16 cellular contexts compared by ENCODE assay signal in the genomic region with DNA sequence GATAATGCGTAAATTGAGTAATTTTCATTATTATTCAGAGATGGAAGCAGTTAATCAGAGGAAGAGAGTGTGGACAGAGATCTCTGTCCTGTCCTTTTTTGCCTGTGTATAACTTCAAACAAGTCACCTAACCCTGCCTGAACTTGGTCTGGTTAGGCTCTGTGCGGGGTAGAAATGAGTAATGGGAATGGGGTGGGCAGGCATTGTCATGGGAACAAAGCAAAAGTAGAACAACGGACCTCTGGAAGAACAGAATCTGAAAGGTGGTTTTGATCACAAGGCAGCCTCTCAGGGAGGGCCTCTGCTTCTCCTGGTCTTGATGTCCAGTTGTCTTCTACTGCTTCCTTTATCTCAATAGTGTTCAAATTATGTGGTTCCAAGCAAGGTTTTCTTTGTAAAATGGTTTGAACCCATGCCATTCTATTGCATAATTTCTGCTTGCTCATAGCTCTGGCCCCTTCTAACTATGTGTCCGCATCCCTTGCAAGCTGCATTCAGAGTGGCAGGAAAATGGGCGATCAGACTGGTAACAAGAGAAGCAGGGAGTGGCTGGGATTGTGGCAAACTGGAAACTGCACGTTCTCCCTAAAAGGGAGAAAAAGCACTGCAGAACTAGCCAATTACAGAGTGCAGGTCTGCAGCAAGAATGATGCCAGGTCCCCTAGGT.
DNase-seq lines count a peak whose midpoint lies in the region; ATAC-seq and TF ChIP-seq lines count a peak whose summit lies in the region.
"Had no signal": no experiment of that assay in that cellular context is flagged by ENCODE, and none has a peak within 500 bp of the region (broad histone marks: within the 10 kb centered on the region; RNA-seq: fewer than 3 reads in every experiment).

No MANE protein-coding gene starts in this region.

- no peak for TF ChIP-seq POLR2A in gastroesophageal sphincter (IDR thresholded peaks at IDR 0.05)
- no peak for TF ChIP-seq POLR2A in adrenal gland (IDR thresholded peaks at IDR 0.05)

- H3K27ac ChIP-seq in ACC112 (ENCODE audit: low read depth, low read length), result peak overlapping the region; percentile 60
- H3K27ac ChIP-seq in VCaP, result peak overlapping the region; percentile 84
- no peak overlapping the region for H3K27ac ChIP-seq in gastroesophageal sphincter
- no peak overlapping the region for H3K27ac ChIP-seq in adrenal gland

- H3K27me3 Mint-ChIP-seq in HFFc6 (ENCODE audit: insufficient read depth), result no peaks in the 10 kb centered on the region; the same call in 1 of the 2 replicates

- WGBS in gastroesophageal sphincter (ENCODE audit: low coverage in 1 of 2), 2 donors, result 66 to 84% methylated on average over 6 of the region's 6 CpGs
- WGBS in adrenal gland, 4 donors, result 67 to 80% (median 78%) methylated on average over 6 of the region's 6 CpGs

- H3K36me3 ChIP-seq in ACC112 (ENCODE audit: insufficient read depth, low read length), result no peaks in the 10 kb centered on the region
- H3K36me3 ChIP-seq in gastroesophageal sphincter, result no peaks in the 10 kb centered on the region
- H3K36me3 ChIP-seq in adrenal gland (replicated peaks in 1 of 2), result no peaks in the 10 kb centered on the region
- H3K36me3 ChIP-seq: BE2C had no signal

- no peaks in the 10 kb centered on the region for H3K36me3 Mint-ChIP-seq in HFFc6 (ENCODE audit: low read depth)

- TF ChIP-seq EP300 in gastroesophageal sphincter (IDR thresholded peaks at IDR 0.05), result no peak

- DNase-seq in HFFc6 (peak; percentile 73), NCI-H1105 treated with DMSO at 0.1 percent for 48 hours (lab: John Stamatoyannopoulos, UW) (no peak), adrenal gland (no peak), NCI-H187 treated with DMSO at 0.1 percent for 48 hours (lab: John Stamatoyannopoulos, UW) (no peak)
- DNase-seq: activated CD8-positive, alpha-beta memory T cell treated with anti-CD3 and anti-CD28 coated beads, Interleukin-2, amount 50 U/mL, for 4 hours; activated naive CD8-positive, alpha-beta T cell treated with anti-CD3 and anti-CD28 coated beads, Interleukin-2, amount 50 U/mL, for 24 hours; BE2C; DMS79 treated with DMSO at 0.1 percent for 48 hours; effector CD8-positive, alpha-beta T cell; NCI-H446; posterior cingulate gyrus had no signal

- H3K4me1 ChIP-seq in ACC112 (ENCODE audit: control insufficient read depth, insufficient read depth, low read length, unreplicated experiment) (peaks cover 17% of the 10 kb centered on the region), gastroesophageal sphincter (peaks cover 0 to 17% (median 0%) of the 10 kb centered on the region in 3 donors), adrenal gland (replicated peaks in 1 of 2) (peaks cover 2 to 9% of the 10 kb centered on the region in 2 donors)
- H3K4me1 ChIP-seq: BE2C had no signal

- H3K27me3 ChIP-seq in ACC112 (ENCODE audit: insufficient read depth, low read length) (no peaks in the 10 kb centered on the region), gastroesophageal sphincter (peaks cover 58% of the 10 kb centered on the region), adrenal gland (peaks cover 10% of the 10 kb centered on the region)

- H2AFZ ChIP-seq in ACC112 (ENCODE audit: low read length, unreplicated experiment), result peak overlapping the region; percentile 12

- H3K4me3 ChIP-seq in ACC112 (ENCODE audit: low read depth, low read length) (no peak overlapping the region), gastroesophageal sphincter (no peak overlapping the region), adrenal gland (no peak overlapping the region)

- peaks cover 35% of the 10 kb centered on the region for H3K4me1 Mint-ChIP-seq in HFFc6 (ENCODE audit: low read depth)

- intact Hi-C loops in adrenal gland (cut with DNase I), result no loop called here

- no peaks in the 10 kb centered on the region for H3K9me3 Mint-ChIP-seq in HFFc6
- H3K9me3 Mint-ChIP-seq: activated naive CD8-positive, alpha-beta T cell treated with anti-CD3 and anti-CD28 coated beads, Interleukin-2, amount 50 U/mL, for 24 hours; stimulated activated effector memory CD8-positive, alpha-beta T cell treated with anti-CD3 and anti-CD28 coated beads, Interleukin-12 subunit alpha, Interleukin-12 subunit beta, amount 100 ng/mL, for 72 hours had no signal

- H3K9me3 ChIP-seq in gastroesophageal sphincter (no peaks in the 10 kb centered on the region), adrenal gland (replicated peaks in 1 of 3) (no peaks in the 10 kb centered on the region)
- H3K9me3 ChIP-seq: BE2C had no signal

- H3K27ac Mint-ChIP-seq in HFFc6, result peak overlapping the region; percentile 81
- H3K27ac Mint-ChIP-seq: activated naive CD8-positive, alpha-beta T cell treated with anti-CD3 and anti-CD28 coated beads, Interleukin-2, amount 50 U/mL, for 24 hours; stimulated activated effector memory CD8-positive, alpha-beta T cell treated with anti-CD3 and anti-CD28 coated beads, Interleukin-12 subunit alpha, Interleukin-12 subunit beta, amount 100 ng/mL, for 72 hours had no signal

- no peaks in the 10 kb centered on the region for H3K79me2 ChIP-seq in ACC112 (ENCODE audit: control insufficient read depth, insufficient read depth, low read length, unreplicated experiment)

- ATAC-seq in gastroesophageal sphincter, result peak; percentile 29
- ATAC-seq in HG02610 (IDR thresholded peaks at IDR 0.05; ENCODE audit: unreplicated experiment), result no peak
- ATAC-seq: activated naive CD8-positive, alpha-beta T cell treated with anti-CD3 and anti-CD28 coated beads, Interleukin-2, amount 50 U/mL, for 24 hours; stimulated activated effector memory CD8-positive, alpha-beta T cell treated with anti-CD3 and anti-CD28 coated beads, Interleukin-12 subunit alpha, Interleukin-12 subunit beta, amount 100 ng/mL, for 72 hours had no signal

- peak overlapping the region; percentile 22; the same call in 1 of the 2 replicates for H3K4me3 Mint-ChIP-seq in HFFc6
- H3K4me3 Mint-ChIP-seq: activated naive CD8-positive, alpha-beta T cell treated with anti-CD3 and anti-CD28 coated beads, Interleukin-2, amount 50 U/mL, for 24 hours; stimulated activated effector memory CD8-positive, alpha-beta T cell treated with anti-CD3 and anti-CD28 coated beads, Interleukin-12 subunit alpha, Interleukin-12 subunit beta, amount 100 ng/mL, for 72 hours had no signal

- TF ChIP-seq CTCF in HFFc6 (IDR thresholded peaks at IDR 0.05) (no peak), VCaP (conservative IDR thresholded peaks at IDR 0.05) (no peak), gastroesophageal sphincter (IDR thresholded peaks at IDR 0.05) (no peak), adrenal gland (IDR thresholded peaks at IDR 0.05) (no peak)

Comparison
In these comparisons a context has a peak if more than half of its experiments do, and no peak if none do; other contexts are left out.
1. H3K27ac ChIP-seq: peak in ACC112 (single experiment) and VCaP (single experiment); none in gastroesophageal sphincter (0 of 4) and adrenal gland (0 of 5).